In the genomic region with DNA sequence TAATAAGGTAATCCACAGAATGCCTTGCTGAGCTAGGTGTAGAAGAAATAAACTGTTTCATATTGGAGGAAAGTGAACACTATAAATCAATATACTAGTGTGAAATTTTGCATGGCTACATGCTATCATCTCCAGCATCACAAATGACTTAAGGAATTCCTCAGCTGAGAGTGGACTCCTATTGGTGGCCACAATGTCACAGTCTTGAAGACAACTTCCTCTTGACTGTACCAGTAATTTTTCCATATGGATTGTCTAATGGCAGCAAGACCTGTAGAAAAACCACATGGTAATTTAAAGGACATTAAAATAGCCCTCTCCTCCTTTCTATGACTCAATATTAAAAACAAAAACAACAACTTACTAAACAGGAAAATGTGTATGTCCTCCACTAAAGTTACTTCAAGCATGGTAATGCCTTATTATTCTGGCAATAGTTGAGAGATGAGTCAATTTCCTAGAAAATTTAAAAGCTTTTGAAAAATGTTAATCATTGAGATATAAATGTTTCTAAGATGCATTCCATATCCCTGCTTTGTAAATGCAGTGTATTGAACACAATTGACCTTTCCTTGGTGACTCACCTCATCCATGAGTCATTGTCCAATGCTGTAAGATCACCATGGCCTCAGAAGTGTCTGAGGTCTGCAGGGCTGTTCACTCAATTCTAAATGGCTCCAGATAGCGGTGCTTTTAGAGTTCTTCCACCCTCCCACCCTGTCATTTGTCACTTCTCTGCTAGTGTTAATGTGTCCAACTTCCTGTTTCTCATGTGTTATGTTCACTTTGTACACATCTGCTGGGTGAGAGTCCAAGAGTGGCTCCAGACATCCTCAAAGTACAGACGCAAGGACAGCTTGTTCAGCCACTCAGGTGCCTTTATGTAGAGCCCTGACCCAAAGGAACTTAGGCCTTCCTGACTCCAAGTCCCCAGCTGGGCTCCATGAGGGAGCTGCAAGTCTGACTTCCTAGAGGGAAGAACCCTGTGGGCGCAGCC, we compare ENCODE assay signal across 1 cellular context.
TF ChIP-seq lines count a peak whose summit lies in the region.

No MANE protein-coding gene starts in this region.

TF ChIP-seq in GM12878, 131 proteins besides CTCF, POLR2A, EP300 and RAD21 (continued from another document):
- TF ChIP-seq, protein P1, sequence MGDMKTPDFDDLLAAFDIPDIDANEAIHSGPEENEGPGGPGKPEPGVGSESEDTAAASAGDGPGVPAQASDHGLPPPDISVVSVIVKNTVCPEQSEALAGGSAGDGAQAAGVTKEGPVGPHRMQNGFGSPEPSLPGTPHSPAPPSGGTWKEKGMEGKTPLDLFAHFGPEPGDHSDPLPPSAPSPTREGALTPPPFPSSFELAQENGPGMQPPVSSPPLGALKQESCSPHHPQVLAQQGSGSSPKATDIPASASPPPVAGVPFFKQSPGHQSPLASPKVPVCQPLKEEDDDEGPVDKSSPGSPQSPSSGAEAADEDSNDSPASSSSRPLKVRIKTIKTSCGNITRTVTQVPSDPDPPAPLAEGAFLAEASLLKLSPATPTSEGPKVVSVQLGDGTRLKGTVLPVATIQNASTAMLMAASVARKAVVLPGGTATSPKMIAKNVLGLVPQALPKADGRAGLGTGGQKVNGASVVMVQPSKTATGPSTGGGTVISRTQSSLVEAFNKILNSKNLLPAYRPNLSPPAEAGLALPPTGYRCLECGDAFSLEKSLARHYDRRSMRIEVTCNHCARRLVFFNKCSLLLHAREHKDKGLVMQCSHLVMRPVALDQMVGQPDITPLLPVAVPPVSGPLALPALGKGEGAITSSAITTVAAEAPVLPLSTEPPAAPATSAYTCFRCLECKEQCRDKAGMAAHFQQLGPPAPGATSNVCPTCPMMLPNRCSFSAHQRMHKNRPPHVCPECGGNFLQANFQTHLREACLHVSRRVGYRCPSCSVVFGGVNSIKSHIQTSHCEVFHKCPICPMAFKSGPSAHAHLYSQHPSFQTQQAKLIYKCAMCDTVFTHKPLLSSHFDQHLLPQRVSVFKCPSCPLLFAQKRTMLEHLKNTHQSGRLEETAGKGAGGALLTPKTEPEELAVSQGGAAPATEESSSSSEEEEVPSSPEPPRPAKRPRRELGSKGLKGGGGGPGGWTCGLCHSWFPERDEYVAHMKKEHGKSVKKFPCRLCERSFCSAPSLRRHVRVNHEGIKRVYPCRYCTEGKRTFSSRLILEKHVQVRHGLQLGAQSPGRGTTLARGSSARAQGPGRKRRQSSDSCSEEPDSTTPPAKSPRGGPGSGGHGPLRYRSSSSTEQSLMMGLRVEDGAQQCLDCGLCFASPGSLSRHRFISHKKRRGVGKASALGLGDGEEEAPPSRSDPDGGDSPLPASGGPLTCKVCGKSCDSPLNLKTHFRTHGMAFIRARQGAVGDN (IDR thresholded peaks at IDR 0.05) = no peak
TF ChIP-seq in GM12878: peak in this region for 0.
